In genomic region chr14:93065272-93065730, GRCh38 we compare ENCODE assay signal across 10 cellular contexts. TPM values are rescaled to one million over a fixed set of nuclear protein-coding genes. Genes with fewer than 3 reads are reported as not detected.
A peak's percentile ranks its signal among the peaks of the same experiment; 100 is the strongest.
DNase-seq lines count a peak whose midpoint lies in the region; ATAC-seq and TF ChIP-seq lines count a peak whose summit lies in the region.
"Had no signal": no experiment of that assay in that cellular context is flagged by ENCODE, and none has a peak within 500 bp of the region (broad histone marks: within the 10 kb centered on the region; RNA-seq: fewer than 3 reads in every experiment).

No MANE protein-coding gene starts in this region.

- WGBS in heart right ventricle, 2 donors: 85 to 94% methylated on average over 2 of the region's 2 CpGs
- WGBS in right cardiac atrium: 89% methylated on average over 2 of the region's 2 CpGs
- WGBS in transverse colon (ENCODE audit: low coverage in 1 of 2), 2 donors: 35 to 63% methylated on average over 2 of the region's 2 CpGs
- 49 to 75% methylated on average over 2 of the region's 2 CpGs for WGBS in GM23248 (ENCODE audit: low coverage in 1 of 2, low lambda C conversion rate in 2 of 2, missing lambda C conversion rate in 2 of 2), 2 experiments

- peak overlapping the region; percentile 82 for H3K27ac Mint-ChIP-seq in activated CD4-positive, alpha-beta memory T cell treated with anti-CD3 and anti-CD28 coated beads, Interleukin-2, amount 10 ng/mL, durations not matched to agents 7 days and 5 days

- no peak overlapping the region for H3K4me3 ChIP-seq in heart right ventricle
- no peak overlapping the region for H3K4me3 ChIP-seq in right cardiac atrium (ENCODE audit: low read length)
- H3K4me3 ChIP-seq in muscle layer of colon (ENCODE audit: low read depth in 1 of 2, low read length in 2 of 2): no peak overlapping the region
- H3K4me3 ChIP-seq in transverse colon: no peak overlapping the region
- no peak overlapping the region for H3K4me3 ChIP-seq in GM23248
- H3K4me3 ChIP-seq: PC-9 had no signal

- no peak overlapping the region for H3K9ac ChIP-seq in muscle layer of colon (ENCODE audit: low read length)
- H3K9ac ChIP-seq in GM23248: no peak overlapping the region

- H4K20me1 ChIP-seq in GM23248 (ENCODE audit: insufficient read depth): no peaks in the 10 kb centered on the region

- H3K9me3 ChIP-seq in heart right ventricle: no peaks in the 10 kb centered on the region
- H3K9me3 ChIP-seq in right cardiac atrium (ENCODE audit: control insufficient read depth, low read length): no peaks in the 10 kb centered on the region
- no peaks in the 10 kb centered on the region for H3K9me3 ChIP-seq in muscle layer of colon (ENCODE audit: low read length)
- H3K9me3 ChIP-seq in transverse colon: no peaks in the 10 kb centered on the region
- no peaks in the 10 kb centered on the region for H3K9me3 ChIP-seq in GM23248 (ENCODE audit: low read depth)

- TF ChIP-seq CTCF in heart right ventricle (IDR thresholded peaks at IDR 0.05) (no peak), transverse colon (IDR thresholded peaks at IDR 0.05) (no peak)

- DNase-seq in heart right ventricle (no peak), right cardiac atrium (no peak), transverse colon (no peak), GM23248 (no peak), NCI-H510A treated with DMSO at 0.1 percent for 48 hours (lab: John Stamatoyannopoulos, UW) (no peak), NCI-H2171 treated with DMSO at 0.1 percent for 48 hours (lab: John Stamatoyannopoulos, UW) (no peak)
- DNase-seq in activated CD4-positive, alpha-beta memory T cell treated with anti-CD3 and anti-CD28 coated beads, Interleukin-2, amount 10 ng/mL, durations not matched to agents 7 days and 5 days: no peak
- DNase-seq: NCI-H2171 had no signal

- peaks cover 17 to 75% (median 61%) of the 10 kb centered on the region in 9 donors for H3K4me1 ChIP-seq in heart right ventricle
- peaks cover 29% of the 10 kb centered on the region for H3K4me1 ChIP-seq in right cardiac atrium (ENCODE audit: control insufficient read depth, insufficient read depth, low read length)
- peaks cover 52% of the 10 kb centered on the region for H3K4me1 ChIP-seq in muscle layer of colon (ENCODE audit: insufficient read depth, low read length)
- peaks cover 15 to 54% (median 28%) of the 10 kb centered on the region in 4 donors for H3K4me1 ChIP-seq in transverse colon
- H3K4me1 ChIP-seq in GM23248 (ENCODE audit: insufficient read depth): peaks cover 20% of the 10 kb centered on the region

- no peak overlapping the region for H2AFZ ChIP-seq in GM23248
- H2AFZ ChIP-seq: PC-9 had no signal

- no peak overlapping the region for H3K4me3 Mint-ChIP-seq in activated CD4-positive, alpha-beta memory T cell treated with anti-CD3 and anti-CD28 coated beads, Interleukin-2, amount 10 ng/mL, durations not matched to agents 7 days and 5 days

- H3K27ac ChIP-seq in heart right ventricle (peak overlapping the region in 8 of 10 donors; percentile 31 to 63 (median 44)), right cardiac atrium (ENCODE audit: low read length) (no peak overlapping the region), muscle layer of colon (ENCODE audit: low read depth, low read length) (peak overlapping the region; percentile 28), transverse colon (peak overlapping the region; percentile 36 to 78 (median 74)), GM23248 (no peak overlapping the region)
- H3K27ac ChIP-seq: PC-9 had no signal

- no peaks in the 10 kb centered on the region for H3K27me3 Mint-ChIP-seq in activated CD4-positive, alpha-beta memory T cell treated with anti-CD3 and anti-CD28 coated beads, Interleukin-2, amount 10 ng/mL, durations not matched to agents 7 days and 5 days

- H3K4me1 Mint-ChIP-seq in activated CD4-positive, alpha-beta memory T cell treated with anti-CD3 and anti-CD28 coated beads, Interleukin-2, amount 10 ng/mL, durations not matched to agents 7 days and 5 days: peaks cover 39% of the 10 kb centered on the region

- no peak overlapping the region for H3K4me2 ChIP-seq in GM23248 (ENCODE audit: unreplicated experiment)
- H3K4me2 ChIP-seq: PC-9 had no signal

- H3K27me3 ChIP-seq in heart right ventricle: no peaks in the 10 kb centered on the region
- no peaks in the 10 kb centered on the region for H3K27me3 ChIP-seq in right cardiac atrium (ENCODE audit: control insufficient read depth, insufficient read depth)
- H3K27me3 ChIP-seq in muscle layer of colon (ENCODE audit: control insufficient read depth in 1 of 2, insufficient read depth in 2 of 2, low read length in 2 of 2): no peaks in the 10 kb centered on the region
- no peaks in the 10 kb centered on the region for H3K27me3 ChIP-seq in transverse colon
- no peaks in the 10 kb centered on the region for H3K27me3 ChIP-seq in GM23248 (replicated peaks; ENCODE audit: insufficient read depth)

- CTCF ChIA-PET in activated CD4-positive, alpha-beta memory T cell treated with anti-CD3 and anti-CD28 coated beads, Interleukin-2, amount 10 ng/mL, durations not matched to agents 7 days and 5 days (lab: Charles Lee): interaction anchor here (0.9 kb wide), 1 partner anchor 48 kb away, joined by 4 read pairs; no protein-coding TSS in a partner anchor

- POLR2A ChIA-PET in activated CD4-positive, alpha-beta memory T cell treated with anti-CD3 and anti-CD28 coated beads, Interleukin-2, amount 10 ng/mL, durations not matched to agents 7 days and 5 days (lab: Charles Lee): no interaction called here

- peaks cover 5% of the 10 kb centered on the region for H3K36me3 Mint-ChIP-seq in activated CD4-positive, alpha-beta memory T cell treated with anti-CD3 and anti-CD28 coated beads, Interleukin-2, amount 10 ng/mL, durations not matched to agents 7 days and 5 days (ENCODE audit: low read depth)

- in situ Hi-C loops in transverse colon (cut with MboI; ENCODE audit: low pct_ligation_motif_present in 1 of 4, low pct_unique_long_range_greater_than_20kb in 1 of 4, low sequenced_read_pairs in 3 of 4): no loop called here
- in situ Hi-C loops in GM23248 (cut with MboI): no loop called here

- no peak for TF ChIP-seq POLR2A in transverse colon (IDR thresholded peaks at IDR 0.05)

- intact Hi-C loops in heart right ventricle (cut with DNase I) (loop anchor here in 2 of 10 donors (5.0 kb wide), 1 partner anchor 47 kb away; no protein-coding TSS in a partner anchor), right cardiac atrium (cut with DNase I) (no loop called here), transverse colon (cut with DNase I; ENCODE audit: low total_unique reads) (loop anchor here (10.0 kb wide), 1 partner anchor 460 kb away; no protein-coding TSS in a partner anchor)

- ATAC-seq in heart right ventricle: no peak
- no peak for ATAC-seq in right cardiac atrium

- H3F3A ChIP-seq in GM23248 (ENCODE audit: insufficient read depth): no peaks in the 10 kb centered on the region; the same call in 1 of the 2 replicates

- no peak for TF ChIP-seq EP300 in transverse colon (IDR thresholded peaks at IDR 0.05; ENCODE audit: low read depth)

- no peaks in the 10 kb centered on the region for H3K9me3 Mint-ChIP-seq in activated CD4-positive, alpha-beta memory T cell treated with anti-CD3 and anti-CD28 coated beads, Interleukin-2, amount 10 ng/mL, durations not matched to agents 7 days and 5 days

- no peaks in the 10 kb centered on the region for H3K79me2 ChIP-seq in GM23248 (ENCODE audit: insufficient read depth)

- H3K9me2 ChIP-seq in GM23248 (ENCODE audit: insufficient read depth): no peaks in the 10 kb centered on the region

- H3K36me3 ChIP-seq in heart right ventricle (peaks cover 0 to 4% (median 0%) of the 10 kb centered on the region in 9 donors), muscle layer of colon (ENCODE audit: insufficient read depth, low read length) (no peaks in the 10 kb centered on the region), transverse colon (no peaks in the 10 kb centered on the region), GM23248 (ENCODE audit: low read depth) (no peaks in the 10 kb centered on the region)

RNA-seq across cellular contexts. Expression of gene ITPK1, which starts 50.4 kb away (rescaled TPM):
- total RNA-seq in heart right ventricle (100 to 1,000 TPM in 3 of 10 donors, 10 to 100 TPM in 7; 67.5 to 152 (median 92.7) TPM), right cardiac atrium (100 to 1,000 TPM; 113 to 135 (median 129) TPM), transverse colon (100 to 1,000 TPM in 3 of 4 donors, 10 to 100 TPM in 1; 64.8 to 235 (median 128) TPM)
- polyA plus RNA-seq in heart right ventricle (100 to 1,000 TPM in 1 of 2 donors, 10 to 100 TPM in 1; 47.1 to 108 TPM), right cardiac atrium (78.2 TPM), GM23248 (2016; fragmentation: Nextera tagmentation; extraction: Ambion mirVana) (18.7 and 19.4 TPM in 2 replicates)
- 10 to 100 TPM; 59.3 to 62.3 TPM for total RNA-seq in activated CD4-positive, alpha-beta memory T cell treated with anti-CD3 and anti-CD28 coated beads, Interleukin-2, amount 10 ng/mL, durations not matched to agents 7 days and 5 days
- total RNA-seq in GM23248 (2014; rRNA removed; shearing (Covaris generic)): 33.3 and 35.0 TPM in 2 replicates

Comparison
In these comparisons a context has a peak if more than half of its experiments do, and no peak if none do; other contexts are left out.
1. H3K27ac ChIP-seq: peak in heart right ventricle (8 of 10), muscle layer of colon (single experiment) and transverse colon (4 of 4); none in right cardiac atrium (single experiment) and GM23248 (single experiment).